8 cellular contexts compared by ENCODE assay signal in the genomic region with DNA sequence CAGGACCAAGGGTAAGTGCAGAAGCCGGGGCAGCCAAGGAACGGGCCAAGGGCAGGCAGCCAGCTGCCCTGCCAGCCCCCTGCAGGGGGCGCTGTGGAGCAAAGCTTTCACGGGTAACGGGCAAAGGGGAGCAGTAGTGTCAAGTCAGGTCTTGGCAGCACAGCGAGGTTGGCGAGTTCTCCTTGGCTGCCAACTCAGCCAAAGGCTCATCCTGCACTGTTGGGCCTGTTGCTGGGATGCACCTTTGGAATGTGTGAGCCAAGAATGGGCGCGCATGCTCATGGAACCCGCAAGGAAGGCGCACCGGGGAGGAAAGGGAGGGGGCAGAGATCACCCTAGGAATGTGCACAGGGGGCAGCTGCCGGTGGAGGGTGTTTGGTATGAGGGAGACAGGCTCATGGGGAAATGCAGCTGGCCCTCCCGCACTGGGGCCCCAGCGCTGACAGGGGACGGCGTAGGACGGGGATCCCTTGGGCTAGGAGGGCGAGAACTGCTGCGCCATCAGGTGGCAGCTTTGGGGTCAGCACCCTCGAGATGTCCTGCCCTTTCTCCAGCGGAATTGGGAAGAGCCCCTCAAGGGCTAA.
DNase-seq lines count a peak whose midpoint lies in the region; ATAC-seq and TF ChIP-seq lines count a peak whose summit lies in the region.

No MANE protein-coding gene starts in this region.

- no peaks in the 10 kb centered on the region for H3K36me3 ChIP-seq in lower lobe of right lung

- DNase-seq in AG10803 (ENCODE audit: low read depth), result peak; percentile 8
- DNase-seq in GM19240 (ENCODE audit: insufficient read length, low spot score), result peak; percentile 51
- DNase-seq in activated CD4-positive, alpha-beta T cell treated with anti-CD3 and anti-CD28 coated beads for 1 hour, result peak; percentile 30
- no peak for DNase-seq in chondrocyte (ENCODE audit: low spot score)
- DNase-seq in lower lobe of right lung, result peak; percentile 59
- peak; percentile 37 for DNase-seq in stimulated activated CD8-positive, alpha-beta memory T cell treated with anti-CD3 and anti-CD28 coated beads, Interleukin-7, amount 100 ng/mL, for 24 hours (ENCODE audit: low read depth)

- H3K27ac ChIP-seq in lower lobe of right lung, result no peak overlapping the region

- no peaks in the 10 kb centered on the region for H3K4me1 ChIP-seq in lower lobe of right lung

- H3K36me3 Mint-ChIP-seq in chondrocyte (ENCODE audit: low read depth), result no peaks in the 10 kb centered on the region

- intact Hi-C loops in lower lobe of right lung (cut with DNase I), result no loop called here

- H3K4me1 Mint-ChIP-seq in chondrocyte (ENCODE audit: low read depth), result peaks cover 3% of the 10 kb centered on the region

- H3K9me3 ChIP-seq in lower lobe of right lung, result no peaks in the 10 kb centered on the region

- no peak for TF ChIP-seq EP300 in Ishikawa (IDR thresholded peaks at IDR 0.05; ENCODE audit: borderline replicate concordance)

- no peak overlapping the region for H3K4me3 ChIP-seq in AG10803 (ENCODE audit: low read length)
- peak overlapping the region; percentile 33 for H3K4me3 ChIP-seq in lower lobe of right lung

- no peak overlapping the region for H3K27ac Mint-ChIP-seq in chondrocyte (ENCODE audit: unreplicated experiment)

- no peaks in the 10 kb centered on the region for H3K9me3 Mint-ChIP-seq in chondrocyte (ENCODE audit: low read depth)

- H3K27me3 Mint-ChIP-seq in chondrocyte (ENCODE audit: low read depth), result peaks cover 40% of the 10 kb centered on the region

- TF ChIP-seq CTCF in AG10803 (conservative IDR thresholded peaks at IDR 0.05; ENCODE audit: low read length) (peak; percentile 45), chondrocyte (IDR thresholded peaks at IDR 0.05) (peak; percentile 69), lower lobe of right lung (IDR thresholded peaks at IDR 0.05) (peak; percentile 68)

- TF ChIP-seq RAD21 in Ishikawa (IDR thresholded peaks at IDR 0.05; ENCODE audit: low read depth), result peak; percentile 19; the same call in 1 of the 2 replicates

- no peak overlapping the region for H3K4me3 Mint-ChIP-seq in chondrocyte (ENCODE audit: unreplicated experiment)

- ATAC-seq in lower lobe of right lung (peak; percentile 71 to 82), HG03196 (IDR thresholded peaks at IDR 0.05; ENCODE audit: unreplicated experiment) (no peak)

- peaks cover 42% of the 10 kb centered on the region for H3K27me3 ChIP-seq in lower lobe of right lung (ENCODE audit: low read depth)

TF ChIP-seq in Ishikawa, 13 proteins besides CTCF, POLR2A, EP300 and RAD21:
- TF ChIP-seq ZBTB7A (IDR thresholded peaks at IDR 0.05; ENCODE audit: low read depth) (no peak), NFIC (IDR thresholded peaks at IDR 0.05) (peak; percentile 41; the same call in 1 of the 2 replicates), TCF12 (IDR thresholded peaks at IDR 0.05; ENCODE audit: low read depth) (no peak), TEAD4 (IDR thresholded peaks at IDR 0.05) (no peak)
